In genomic region chr7:105073143-105073542, GRCh38 we compare ENCODE assay signal across 1 cellular context.
TF ChIP-seq lines count a peak whose summit lies in the region.

No MANE protein-coding gene starts in this region.

TF ChIP-seq in HepG2, 621 proteins besides CTCF, POLR2A, EP300 and RAD21:
- TF ChIP-seq ZNF770 (CRISPR knock-in tag; IDR thresholded peaks at IDR 0.05) (peak; percentile 54; the same call in 1 of the 2 replicates), GMEB2 (CRISPR knock-in tag; IDR thresholded peaks at IDR 0.05; ENCODE audit: low read depth) (no peak), RBM22 (optimal IDR thresholded peaks at IDR 0.05; ENCODE audit: low read length) (peak; percentile 35), ZMYM2 (CRISPR knock-in tag; IDR thresholded peaks at IDR 0.05) (no peak), NCOA2 (CRISPR knock-in tag; IDR thresholded peaks at IDR 0.05) (no peak), ZBTB8A (CRISPR knock-in tag; IDR thresholded peaks at IDR 0.05; ENCODE audit: borderline replicate concordance, low read depth) (no peak), ZNF777 (CRISPR knock-in tag; IDR thresholded peaks at IDR 0.05) (no peak), ZBTB20 (CRISPR knock-in tag; IDR thresholded peaks at IDR 0.05; ENCODE audit: borderline replicate concordance, low read depth) (no peak), GLMP (CRISPR knock-in tag; IDR thresholded peaks at IDR 0.05; ENCODE audit: borderline replicate concordance) (no peak), ZFYVE20 (CRISPR knock-in tag; IDR thresholded peaks at IDR 0.05; ENCODE audit: borderline replicate concordance, low read depth) (no peak), ZNF30 (CRISPR knock-in tag; IDR thresholded peaks at IDR 0.05) (no peak), CENPBD1 (CRISPR knock-in tag; IDR thresholded peaks at IDR 0.05; ENCODE audit: borderline replicate concordance, low read depth) (no peak)
